9 cellular contexts compared by ENCODE assay signal in genomic region chr7:25035274-25035673, GRCh38.
"Had no signal": no experiment of that assay in that cellular context is flagged by ENCODE, and none has a peak within 500 bp of the region (broad histone marks: within the 10 kb centered on the region; RNA-seq: fewer than 3 reads in every experiment).

No MANE protein-coding gene starts in this region.

- H3K27ac ChIP-seq: GM23248 had no signal

- H2AFZ ChIP-seq: GM23248, GM23338 had no signal

- H3K9me3 ChIP-seq: HAP-1 had no signal

- H3K4me2 ChIP-seq: GM23338 had no signal

- H3K4me1 Mint-ChIP-seq: GM23338 had no signal

- H3K4me1 ChIP-seq: HAP-1 had no signal

- DNase-seq: GM23248, GOT3, H7, H9, HCEC 1CT, HFFc6 had no signal

- H3K27ac Mint-ChIP-seq: GM23338, H9, HFFc6 had no signal

- H3K36me3 ChIP-seq: HAP-1 had no signal

- H3K9ac ChIP-seq: GM23248 had no signal

- H3K4me3 Mint-ChIP-seq: GM23338, H9, HFFc6 had no signal

- H3K4me3 ChIP-seq: GM23248, GM23338, HAP-1 had no signal

- ATAC-seq: GM23338, HCT116 had no signal
